8 cellular contexts compared by ENCODE assay signal in genomic region chrX:116204947-116205346, GRCh38. TPM values are rescaled to one million over a fixed set of nuclear protein-coding genes. Genes with fewer than 3 reads are reported as not detected.
DNase-seq lines count a peak whose midpoint lies in the region; TF ChIP-seq lines count a peak whose summit lies in the region.

No MANE protein-coding gene starts in this region.

- H3K27me3 Mint-ChIP-seq in chondrocyte (ENCODE audit: low read depth) (peaks cover 5% of the 10 kb centered on the region), osteocyte (ENCODE audit: unreplicated experiment) (no peaks in the 10 kb centered on the region)

- H3K36me3 Mint-ChIP-seq in chondrocyte (ENCODE audit: low read depth) (no peaks in the 10 kb centered on the region), osteocyte (ENCODE audit: unreplicated experiment) (no peaks in the 10 kb centered on the region)

- H3K4me1 Mint-ChIP-seq in chondrocyte (ENCODE audit: low read depth) (no peaks in the 10 kb centered on the region), osteocyte (ENCODE audit: unreplicated experiment) (no peaks in the 10 kb centered on the region)

- TF ChIP-seq CTCF in chondrocyte (IDR thresholded peaks at IDR 0.05) = peak; percentile 78
- peak; percentile 66 for TF ChIP-seq CTCF in osteocyte (IDR thresholded peaks at IDR 0.05)

- H3K4me3 Mint-ChIP-seq in chondrocyte (ENCODE audit: unreplicated experiment) (no peak overlapping the region), osteocyte (ENCODE audit: unreplicated experiment) (no peak overlapping the region)

- H3K27ac Mint-ChIP-seq in chondrocyte (ENCODE audit: unreplicated experiment) (no peak overlapping the region), osteocyte (ENCODE audit: unreplicated experiment) (no peak overlapping the region)

- H3K9me3 Mint-ChIP-seq in chondrocyte (ENCODE audit: low read depth) (no peaks in the 10 kb centered on the region), osteocyte (ENCODE audit: unreplicated experiment) (no peaks in the 10 kb centered on the region)

- peak; percentile 31 for DNase-seq in NOMO-1 treated with DMSO at 0.1 percent for 48 hours (lab: John Stamatoyannopoulos, UW; ENCODE audit: unreplicated experiment)
- DNase-seq in NOMO-1 treated with dmso at 0.1 percent for 144 hours (lab: John Stamatoyannopoulos, UW; ENCODE audit: unreplicated experiment) = no peak
- peak; percentile 15 to 73 (median 17) for DNase-seq in NCI-H1417 (lab: John Stamatoyannopoulos, UW)
- no peak for DNase-seq in chondrocyte (ENCODE audit: low spot score)
- no peak for DNase-seq in osteocyte (ENCODE audit: extremely low spot score, unreplicated experiment)
- no peak for DNase-seq in DMS79 treated with DMSO at 0.1 percent for 48 hours (lab: John Stamatoyannopoulos, UW)
- no peak for DNase-seq in activated naive CD4-positive, alpha-beta T cell treated with Interleukin-2 at 50 U/mL for 16 hours
- DNase-seq in DMS79 (lab: John Stamatoyannopoulos, UW) = no peak

RNA-seq across cellular contexts. Expression of gene AGTR2, which starts 34.4 kb away (rescaled TPM):
- total RNA-seq in chondrocyte = not detected in 3 replicates
- total RNA-seq in osteocyte = not detected in 2 replicates

Comparison
In these comparisons a context has a peak if more than half of its experiments do, and no peak if none do; other contexts are left out.
1. DNase-seq: peak in NOMO-1 treated with DMSO at 0.1 percent for 48 hours (single experiment) and NCI-H1417 (3 of 3); none in NOMO-1 treated with dmso at 0.1 percent for 144 hours (single experiment), chondrocyte (single experiment), osteocyte (single experiment), DMS79 treated with DMSO at 0.1 percent for 48 hours (single experiment), activated naive CD4-positive, alpha-beta T cell treated with Interleukin-2 at 50 U/mL for 16 hours (single experiment) and DMS79 (single experiment).